ENCODE assay signal across 37 cellular contexts in genomic region chr10:116674901-116675423, GRCh38. TPM values are rescaled to one million over a fixed set of nuclear protein-coding genes. Genes with fewer than 3 reads are reported as not detected.
"Had no signal": no experiment of that assay in that cellular context is flagged by ENCODE, and none has a peak within 500 bp of the region (broad histone marks: within the 10 kb centered on the region; RNA-seq: fewer than 3 reads in every experiment).

No MANE protein-coding gene starts in this region.

- H3K27ac ChIP-seq: ascending aorta, breast epithelium, cardiac muscle cell, colonic mucosa, epithelial cell of prostate, esophagus squamous epithelium, gastroesophageal sphincter had no signal

- ATAC-seq: activated CD4-positive, alpha-beta T cell treated with anti-CD3 and anti-CD28 coated beads for 36 hours; activated CD8-positive, alpha-beta memory T cell treated with anti-CD3 and anti-CD28 coated beads, Interleukin-2, amount 10 ng/mL, durations not matched to agents 7 days and 5 days; activated CD8-positive, alpha-beta T cell treated with anti-CD3 and anti-CD28 coated beads, Interleukin-2, amount 10 ng/mL, durations not matched to agents 7 days and 5 days; activated naive CD4-positive, alpha-beta T cell treated with anti-CD3 and anti-CD28 coated beads, Interleukin-2, amount 50 U/mL, for 72 hours; gastroesophageal sphincter had no signal

- H3K36me3 Mint-ChIP-seq: activated CD4-positive, alpha-beta memory T cell treated with anti-CD3 and anti-CD28 coated beads for 36 hours; activated CD8-positive, alpha-beta memory T cell treated with anti-CD3 and anti-CD28 coated beads, Interleukin-2, amount 10 ng/mL, durations not matched to agents 7 days and 5 days; activated naive CD4-positive, alpha-beta T cell treated with anti-CD3 and anti-CD28 coated beads, Interleukin-2, amount 10 ng/mL, durations not matched to agents 7 days and 5 days; activated naive CD8-positive, alpha-beta T cell treated with anti-CD3 and anti-CD28 coated beads, Interleukin-2, amount 10 ng/mL, durations not matched to agents 7 days and 5 days had no signal

- H3K9me3 Mint-ChIP-seq: activated CD4-positive, alpha-beta memory T cell treated with anti-CD3 and anti-CD28 coated beads for 36 hours; activated CD4-positive, alpha-beta T cell treated with anti-CD3 and anti-CD28 coated beads, Interleukin-2, amount 10 ng/mL, durations not matched to agents 24 days and 14 days; activated naive CD4-positive, alpha-beta T cell treated with anti-CD3 and anti-CD28 coated beads, Interleukin-2, amount 10 ng/mL, durations not matched to agents 7 days and 5 days; activated naive CD4-positive, alpha-beta T cell treated with anti-CD3 and anti-CD28 coated beads, Interleukin-2, amount 50 U/mL, for 72 hours; activated naive CD8-positive, alpha-beta T cell treated with anti-CD3 and anti-CD28 coated beads, Interleukin-2, amount 10 ng/mL, durations not matched to agents 7 days and 5 days; activated T-helper 1 cell treated with anti-CD3 and anti-CD28 coated beads, Interleukin-12 subunit alpha, Interleukin-12 subunit beta, Interleukin-2, Interleukin-4 antibody, amounts not matched to agents 30 ng/mL and 10 ng/mL and 1 ng/mL, durations not matched to agents 14 hours and 24 hours and 36 hours; activated T-helper 2 cell treated with anti-CD3 and anti-CD28 coated beads, Interferon-gamma antibody, Interleukin-2, Interleukin-4, amounts not matched to agents 10 μg/mL and 5 μg/mL and 100 μg/mL, durations not matched to agents 14 hours and 24 hours and 36 hours; brain had no signal

- H3K4me3 Mint-ChIP-seq: activated CD4-positive, alpha-beta memory T cell treated with anti-CD3 and anti-CD28 coated beads for 36 hours; activated CD4-positive, alpha-beta T cell treated with anti-CD3 and anti-CD28 coated beads for 36 hours; activated CD4-positive, alpha-beta T cell treated with anti-CD3 and anti-CD28 coated beads, Interleukin-2, amount 10 ng/mL, durations not matched to agents 24 days and 14 days; activated CD8-positive, alpha-beta memory T cell treated with anti-CD3 and anti-CD28 coated beads, Interleukin-2, amount 10 ng/mL, durations not matched to agents 7 days and 5 days; activated CD8-positive, alpha-beta T cell treated with anti-CD3 and anti-CD28 coated beads, Interleukin-2, amount 10 ng/mL, durations not matched to agents 7 days and 5 days; activated naive CD4-positive, alpha-beta T cell treated with anti-CD3 and anti-CD28 coated beads, Interleukin-2, amount 10 ng/mL, durations not matched to agents 7 days and 5 days; activated naive CD8-positive, alpha-beta T cell treated with anti-CD3 and anti-CD28 coated beads, Interleukin-2, amount 10 ng/mL, durations not matched to agents 7 days and 5 days; activated T-helper 1 cell treated with anti-CD3 and anti-CD28 coated beads, Interleukin-12 subunit alpha, Interleukin-12 subunit beta, Interleukin-2, Interleukin-4 antibody, amounts not matched to agents 30 ng/mL and 10 ng/mL and 1 ng/mL, durations not matched to agents 14 hours and 24 hours and 36 hours; brain had no signal

- H3K4me1 Mint-ChIP-seq: activated CD4-positive, alpha-beta T cell treated with anti-CD3 and anti-CD28 coated beads for 36 hours; activated CD4-positive, alpha-beta T cell treated with anti-CD3 and anti-CD28 coated beads, Interleukin-2, amount 10 ng/mL, durations not matched to agents 24 days and 14 days; activated CD8-positive, alpha-beta memory T cell treated with anti-CD3 and anti-CD28 coated beads, Interleukin-2, amount 10 ng/mL, durations not matched to agents 7 days and 5 days; activated naive CD4-positive, alpha-beta T cell treated with anti-CD3 and anti-CD28 coated beads, Interleukin-2, amount 10 ng/mL, durations not matched to agents 7 days and 5 days; activated naive CD8-positive, alpha-beta T cell treated with anti-CD3 and anti-CD28 coated beads, Interleukin-2, amount 10 ng/mL, durations not matched to agents 7 days and 5 days; brain had no signal

- DNase-seq: activated CD4-positive, alpha-beta memory T cell treated with anti-CD3 and anti-CD28 coated beads for 36 hours; activated CD4-positive, alpha-beta T cell treated with anti-CD3 and anti-CD28 coated beads for 36 hours; activated CD4-positive, alpha-beta T cell treated with anti-CD3 and anti-CD28 coated beads, Interleukin-2, amount 10 ng/mL, durations not matched to agents 24 days and 14 days; activated CD4-positive, CD25-positive, alpha-beta regulatory T cell; activated CD4-positive, CD25-positive, alpha-beta regulatory T cell treated with anti-CD3 and anti-CD28 coated beads, Interleukin-2, amount 50 U/mL, for 72 hours; activated CD8-positive, alpha-beta memory T cell treated with anti-CD3 and anti-CD28 coated beads, Interleukin-2, amount 10 ng/mL, durations not matched to agents 7 days and 5 days; activated CD8-positive, alpha-beta memory T cell treated with anti-CD3 and anti-CD28 coated beads, Interleukin-2, amount 50 U/mL, for 4 hours; activated CD8-positive, alpha-beta T cell treated with anti-CD3 and anti-CD28 coated beads, Interleukin-2, amount 10 ng/mL, durations not matched to agents 7 days and 5 days; activated effector memory CD4-positive, alpha-beta T cell treated with anti-CD3 and anti-CD28 coated beads, Interleukin-2, amount 50 U/mL, for 16 hours; activated naive CD4-positive, alpha-beta T cell; activated naive CD4-positive, alpha-beta T cell treated with anti-CD3 and anti-CD28 coated beads, Interleukin-2, amount 10 ng/mL, durations not matched to agents 7 days and 5 days; activated naive CD8-positive, alpha-beta T cell treated with anti-CD3 and anti-CD28 coated beads, Interleukin-2, amount 10 ng/mL, durations not matched to agents 7 days and 5 days; activated T-cell treated with anti-CD3 and anti-CD28 coated beads, Interleukin-2, amount 50 U/mL, for 1 hour; activated T-cell treated with anti-CD3 and anti-CD28 coated beads, Interleukin-2, amount 50 U/mL, for 48 hours; central memory CD4-positive, alpha-beta T cell; cerebellar nuclear complex; colonic mucosa; effector CD8-positive, alpha-beta T cell; esophagus squamous epithelium; foreskin melanocyte; T-helper 2 cell had no signal

- H3K27ac Mint-ChIP-seq: activated CD4-positive, alpha-beta memory T cell treated with anti-CD3 and anti-CD28 coated beads for 36 hours; activated CD4-positive, alpha-beta T cell treated with anti-CD3 and anti-CD28 coated beads for 36 hours; activated CD4-positive, alpha-beta T cell treated with anti-CD3 and anti-CD28 coated beads, Interleukin-2, amount 10 ng/mL, durations not matched to agents 24 days and 14 days; activated CD8-positive, alpha-beta memory T cell treated with anti-CD3 and anti-CD28 coated beads, Interleukin-2, amount 10 ng/mL, durations not matched to agents 7 days and 5 days; activated CD8-positive, alpha-beta T cell treated with anti-CD3 and anti-CD28 coated beads, Interleukin-2, amount 10 ng/mL, durations not matched to agents 7 days and 5 days; activated naive CD4-positive, alpha-beta T cell treated with anti-CD3 and anti-CD28 coated beads, Interleukin-2, amount 10 ng/mL, durations not matched to agents 7 days and 5 days; activated naive CD4-positive, alpha-beta T cell treated with anti-CD3 and anti-CD28 coated beads, Interleukin-2, amount 50 U/mL, for 72 hours; activated naive CD8-positive, alpha-beta T cell treated with anti-CD3 and anti-CD28 coated beads, Interleukin-2, amount 10 ng/mL, durations not matched to agents 7 days and 5 days; activated T-helper 1 cell treated with anti-CD3 and anti-CD28 coated beads, Interleukin-12 subunit alpha, Interleukin-12 subunit beta, Interleukin-2, Interleukin-4 antibody, amounts not matched to agents 30 ng/mL and 10 ng/mL and 1 ng/mL, durations not matched to agents 14 hours and 24 hours and 36 hours; activated T-helper 2 cell treated with anti-CD3 and anti-CD28 coated beads, Interferon-gamma antibody, Interleukin-2, Interleukin-4, amounts not matched to agents 10 μg/mL and 5 μg/mL and 100 μg/mL, durations not matched to agents 14 hours and 24 hours and 36 hours had no signal

RNA-seq across cellular contexts. Expression of gene PNLIPRP2, which starts 54.2 kb away (rescaled TPM):
- total RNA-seq: activated CD4-positive, alpha-beta memory T cell treated with anti-CD3 and anti-CD28 coated beads for 36 hours; activated CD4-positive, alpha-beta T cell treated with anti-CD3 and anti-CD28 coated beads for 36 hours; activated CD4-positive, alpha-beta T cell treated with anti-CD3 and anti-CD28 coated beads, Interleukin-2, amount 10 ng/mL, durations not matched to agents 24 days and 14 days; activated CD8-positive, alpha-beta memory T cell treated with anti-CD3 and anti-CD28 coated beads for 36 hours; activated CD8-positive, alpha-beta memory T cell treated with anti-CD3 and anti-CD28 coated beads, Interleukin-2, amount 10 ng/mL, durations not matched to agents 7 days and 5 days; activated CD8-positive, alpha-beta T cell treated with anti-CD3 and anti-CD28 coated beads, Interleukin-2, amount 10 ng/mL, durations not matched to agents 7 days and 5 days; activated naive CD4-positive, alpha-beta T cell treated with anti-CD3 and anti-CD28 coated beads, Interleukin-2, amount 50 U/mL, for 72 hours; activated naive CD8-positive, alpha-beta T cell treated with anti-CD3 and anti-CD28 coated beads, Interleukin-2, amount 10 ng/mL, durations not matched to agents 7 days and 5 days; activated T-helper 1 cell treated with anti-CD3 and anti-CD28 coated beads, Interleukin-12 subunit alpha, Interleukin-12 subunit beta, Interleukin-2, Interleukin-4 antibody, amounts not matched to agents 30 ng/mL and 10 ng/mL and 1 ng/mL, durations not matched to agents 14 hours and 24 hours and 36 hours; activated T-helper 2 cell treated with anti-CD3 and anti-CD28 coated beads, Interferon-gamma antibody, Interleukin-2, Interleukin-4, amounts not matched to agents 10 μg/mL and 5 μg/mL and 100 μg/mL, durations not matched to agents 14 hours and 24 hours and 36 hours; ascending aorta; breast epithelium; cardiac muscle cell; dermis microvascular lymphatic vessel endothelial cell; endothelial cell of umbilical vein; esophagus squamous epithelium; fibroblast of lung; fibroblast of villous mesenchyme; gastroesophageal sphincter; glomerular endothelial cell; T-helper 1 cell treated with Interleukin-12 subunit alpha and Interleukin-12 subunit beta and Interleukin-4 antibody, amounts not matched to agents 30 ng/mL and 1 ng/mL, for 36 hours had no signal
